In genomic region chr11:64077607-64078006, GRCh38 we compare ENCODE assay signal across 15 cellular contexts. TPM values are rescaled to one million over a fixed set of nuclear protein-coding genes. Genes with fewer than 3 reads are reported as not detected.
DNase-seq lines count a peak whose midpoint lies in the region; ATAC-seq and TF ChIP-seq lines count a peak whose summit lies in the region.
"Had no signal": no experiment of that assay in that cellular context is flagged by ENCODE, and none has a peak within 500 bp of the region (broad histone marks: within the 10 kb centered on the region; RNA-seq: fewer than 3 reads in every experiment).

No MANE protein-coding gene starts in this region.

- no peaks in the 10 kb centered on the region for H3K4me1 Mint-ChIP-seq in endodermal cell

- DNase-seq in caudate nucleus (lab: John Stamatoyannopoulos, UW) (no peak), endodermal cell (no peak), aorta (no peak), tibial artery (no peak)
- DNase-seq: AML-193; CD4-positive, alpha-beta memory T cell; GDM1; GOT3 had no signal

- H3K27ac ChIP-seq in caudate nucleus (ENCODE audit: low read depth, low read length): peak overlapping the region; percentile 36
- peak overlapping the region; percentile 68 for H3K27ac ChIP-seq in endodermal cell (ENCODE audit: low read depth, low read length)
- peak overlapping the region; percentile 84 for H3K27ac ChIP-seq in temporal lobe (ENCODE audit: low read depth, low read length)
- no peak overlapping the region for H3K27ac ChIP-seq in aorta (ENCODE audit: low read depth in 1 of 2, low read length in 2 of 2)
- no peak overlapping the region for H3K27ac ChIP-seq in tibial artery

- H3K9me3 Mint-ChIP-seq in endodermal cell: no peaks in the 10 kb centered on the region
- H3K9me3 Mint-ChIP-seq: CD14-positive monocyte; CD4-positive, alpha-beta memory T cell had no signal

- H3K9ac ChIP-seq in endodermal cell (ENCODE audit: extremely low read depth, low read length, poor library complexity, severe bottlenecking): no peak overlapping the region

- peaks cover 44% of the 10 kb centered on the region for H3K27me3 Mint-ChIP-seq in endodermal cell (ENCODE audit: insufficient read depth)
- H3K27me3 Mint-ChIP-seq: CD4-positive, alpha-beta memory T cell had no signal

- no peak overlapping the region for H3K4me3 ChIP-seq in endodermal cell (ENCODE audit: low read length)
- no peak overlapping the region for H3K4me3 ChIP-seq in aorta (ENCODE audit: low read length in 2 of 2)
- no peak overlapping the region for H3K4me3 ChIP-seq in tibial artery
- H3K4me3 ChIP-seq: HAP-1 had no signal

- ATAC-seq in GM21528 (IDR thresholded peaks at IDR 0.05; ENCODE audit: low FRiP score, unreplicated experiment): no peak
- ATAC-seq in aorta (ENCODE audit: low FRiP score): no peak
- no peak for ATAC-seq in HG03439 (IDR thresholded peaks at IDR 0.05; ENCODE audit: unreplicated experiment)

- no peak for TF ChIP-seq CTCF in endodermal cell (conservative IDR thresholded peaks at IDR 0.05)
- TF ChIP-seq CTCF in tibial artery (IDR thresholded peaks at IDR 0.05): no peak

- no peaks in the 10 kb centered on the region for H3K36me3 Mint-ChIP-seq in endodermal cell (ENCODE audit: low read depth)
- H3K36me3 Mint-ChIP-seq: CD14-positive monocyte; CD4-positive, alpha-beta memory T cell had no signal

- no peak for TF ChIP-seq RAD21 in Ishikawa (IDR thresholded peaks at IDR 0.05; ENCODE audit: low read depth)

- TF ChIP-seq EP300 in Ishikawa (IDR thresholded peaks at IDR 0.05; ENCODE audit: borderline replicate concordance): no peak

- intact Hi-C loops in aorta (cut with DNase I): no loop called here
- intact Hi-C loops in tibial artery (cut with DNase I; ENCODE audit: low total_unique reads): no loop called here

- H3K4me1 ChIP-seq in endodermal cell (ENCODE audit: control insufficient read depth, insufficient read depth, low read length) (no peaks in the 10 kb centered on the region), aorta (ENCODE audit: control insufficient read depth in 1 of 2, insufficient read depth in 2 of 2, low read length in 2 of 2) (no peaks in the 10 kb centered on the region), tibial artery (no peaks in the 10 kb centered on the region)
- H3K4me1 ChIP-seq: HAP-1 had no signal

- WGBS in endodermal cell (ENCODE audit: insufficient coverage in 1 of 2, insufficient read length in 1 of 2), 2 experiments: 90 to 93% methylated on average over 9 to 12 of the region's 12 CpGs
- WGBS in aorta, 2 donors: 90 to 91% methylated on average over 12 of the region's 12 CpGs

- no peak overlapping the region for H3K4me3 Mint-ChIP-seq in endodermal cell
- H3K4me3 Mint-ChIP-seq: CD14-positive monocyte had no signal

- H3K27ac Mint-ChIP-seq in endodermal cell: no peak overlapping the region
- H3K27ac Mint-ChIP-seq: CD14-positive monocyte; CD4-positive, alpha-beta memory T cell had no signal

- H3K9me3 ChIP-seq in endodermal cell (ENCODE audit: control insufficient read depth, low read length) (no peaks in the 10 kb centered on the region), aorta (ENCODE audit: control insufficient read depth, low read length) (no peaks in the 10 kb centered on the region), tibial artery (no peaks in the 10 kb centered on the region)
- H3K9me3 ChIP-seq: HAP-1 had no signal

- H3K27me3 ChIP-seq in endodermal cell (ENCODE audit: control insufficient read depth, insufficient read depth, low read length, poor library complexity, severe bottlenecking) (no peaks in the 10 kb centered on the region), aorta (ENCODE audit: control insufficient read depth in 1 of 2, insufficient read depth in 2 of 2, low read length in 1 of 2) (no peaks in the 10 kb centered on the region), tibial artery (no peaks in the 10 kb centered on the region)

- H3K36me3 ChIP-seq in endodermal cell (ENCODE audit: control insufficient read depth, insufficient read depth, low read length) (no peaks in the 10 kb centered on the region), aorta (ENCODE audit: control insufficient read depth in 1 of 2, insufficient read depth in 2 of 2, low read length in 1 of 2) (no peaks in the 10 kb centered on the region), tibial artery (no peaks in the 10 kb centered on the region)
- H3K36me3 ChIP-seq: HAP-1 had no signal

TF ChIP-seq in Ishikawa, 13 proteins besides CTCF, POLR2A, EP300 and RAD21:
- TF ChIP-seq ZBTB7A (IDR thresholded peaks at IDR 0.05; ENCODE audit: low read depth) (0 out of 2 replicates have a peak, but pooled peaks have one; percentile 17), YY1 (IDR thresholded peaks at IDR 0.05; ENCODE audit: low read depth) (no peak)

RNA-seq across cellular contexts. Expression of gene FLRT1, which starts 41.9 kb away (rescaled TPM):
- total RNA-seq in endodermal cell (not detected), temporal lobe (7.6 TPM), aorta (under 1 TPM; 0.10 to 0.60 TPM)
- polyA plus RNA-seq in endodermal cell (2013, experiment 1 of 2): 4.2 TPM
- polyA plus RNA-seq in endodermal cell (2013, experiment 2 of 2): 3.8 TPM
- polyA plus RNA-seq in aorta: not detected
- total RNA-seq: CD4-positive, alpha-beta memory T cell; Daoy had no signal
- polyA plus RNA-seq: CD14-positive monocyte; CD4-positive, alpha-beta memory T cell had no signal

Comparison
In these comparisons a context has a peak if more than half of its experiments do, and no peak if none do; other contexts are left out.
1. H3K27ac ChIP-seq: peak in caudate nucleus (single experiment), endodermal cell (single experiment) and temporal lobe (single experiment); none in aorta (0 of 2) and tibial artery (0 of 2).